ENCODE assay signal across 21 cellular contexts in the genomic region with DNA sequence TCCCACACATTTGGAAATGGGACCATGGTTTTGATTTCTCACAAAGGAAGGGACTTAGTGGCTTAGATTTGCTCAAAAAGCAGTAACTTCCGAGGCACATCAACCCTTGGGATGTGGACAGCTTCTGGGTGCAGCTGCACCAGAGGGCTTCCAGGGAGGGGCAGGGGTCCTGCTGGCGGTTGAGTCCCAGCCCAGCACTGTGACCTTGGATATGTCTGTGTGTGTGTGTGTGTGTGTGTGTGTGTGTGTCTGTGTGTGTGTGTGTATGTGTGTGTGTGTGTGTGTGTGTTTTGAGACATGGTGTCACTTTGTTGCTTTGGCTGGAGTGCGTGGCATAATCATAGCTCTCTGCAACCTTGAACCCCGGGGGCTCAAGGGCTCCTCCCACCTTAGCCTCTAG.
"Had no signal": no experiment of that assay in that cellular context is flagged by ENCODE, and none has a peak within 500 bp of the region (broad histone marks: within the 10 kb centered on the region; RNA-seq: fewer than 3 reads in every experiment).

No MANE protein-coding gene starts in this region.

- DNase-seq: activated CD4-positive, alpha-beta T cell treated with anti-CD3 and anti-CD28 coated beads, Interleukin-2, amount 10 ng/mL, durations not matched to agents 7 days and 5 days; activated T-cell treated with anti-CD3 and anti-CD28 coated beads, Interleukin-2, amount 50 U/mL, for 4 hours; anterior cingulate cortex; brain microvascular endothelial cell; effector CD8-positive, alpha-beta T cell; left lung; stimulated activated CD4-positive, alpha-beta T cell treated with anti-CD3 and anti-CD28 coated beads, Interleukin-15, amount 100 ng/mL, for 24 hours; stimulated activated CD4-positive, alpha-beta T cell treated with anti-CD3 and anti-CD28 coated beads, Interleukin-2, amount 100 ng/mL, for 48 hours; stomach; SW 1271; trophoblast cell had no signal

- H3K27me3 ChIP-seq: brain microvascular endothelial cell, gastroesophageal sphincter, heart left ventricle, left lung, right atrium auricular region, stomach had no signal

- H3K4me3 ChIP-seq: gastroesophageal sphincter, heart left ventricle, left lung, prostate gland, right atrium auricular region, skin epidermis, stomach had no signal

- H3K27ac ChIP-seq: brain microvascular endothelial cell, gastroesophageal sphincter, left lung, prostate gland, right atrium auricular region had no signal

- H3K4me1 ChIP-seq: prostate gland had no signal

- H3K27me3 Mint-ChIP-seq: activated CD4-positive, alpha-beta T cell treated with anti-CD3 and anti-CD28 coated beads, Interleukin-2, amount 10 ng/mL, durations not matched to agents 7 days and 5 days; central memory CD8-positive, alpha-beta T cell; dendritic cell treated with granulocyte-macrophage colony-stimulating factor and Interleukin-4, amounts not matched to agents 40 ng/mL and 50 ng/mL, for 4 days had no signal

- H3K9me3 Mint-ChIP-seq: activated CD4-positive, alpha-beta T cell treated with anti-CD3 and anti-CD28 coated beads, Interleukin-2, amount 10 ng/mL, durations not matched to agents 7 days and 5 days; activated T-cell treated with anti-CD3 and anti-CD28 coated beads, Interleukin-2, amount 50 U/mL, for 4 hours; central memory CD8-positive, alpha-beta T cell; dendritic cell treated with granulocyte-macrophage colony-stimulating factor and Interleukin-4, amounts not matched to agents 40 ng/mL and 50 ng/mL, for 4 days; neural crest cell; WTC11 had no signal

- H3K36me3 Mint-ChIP-seq: WTC11 had no signal

- ATAC-seq: activated T-cell treated with anti-CD3 and anti-CD28 coated beads, Interleukin-2, amount 50 U/mL, for 4 hours; esophagus mucosa; gastroesophageal sphincter; heart left ventricle; left lung; WTC11 had no signal

- H3K27ac Mint-ChIP-seq: WTC11 had no signal

- H3K9me3 ChIP-seq: gastroesophageal sphincter, heart left ventricle, left lung, prostate gland, right atrium auricular region, stomach had no signal

- H3K36me3 ChIP-seq: brain microvascular endothelial cell, prostate gland had no signal

- H3K4me3 Mint-ChIP-seq: activated CD4-positive, alpha-beta T cell treated with anti-CD3 and anti-CD28 coated beads, Interleukin-2, amount 10 ng/mL, durations not matched to agents 7 days and 5 days; activated T-cell treated with anti-CD3 and anti-CD28 coated beads, Interleukin-2, amount 50 U/mL, for 4 hours; central memory CD8-positive, alpha-beta T cell; dendritic cell treated with granulocyte-macrophage colony-stimulating factor and Interleukin-4, amounts not matched to agents 40 ng/mL and 50 ng/mL, for 4 days; neural crest cell; WTC11 had no signal
